22 cellular contexts compared by ENCODE assay signal in the genomic region with DNA sequence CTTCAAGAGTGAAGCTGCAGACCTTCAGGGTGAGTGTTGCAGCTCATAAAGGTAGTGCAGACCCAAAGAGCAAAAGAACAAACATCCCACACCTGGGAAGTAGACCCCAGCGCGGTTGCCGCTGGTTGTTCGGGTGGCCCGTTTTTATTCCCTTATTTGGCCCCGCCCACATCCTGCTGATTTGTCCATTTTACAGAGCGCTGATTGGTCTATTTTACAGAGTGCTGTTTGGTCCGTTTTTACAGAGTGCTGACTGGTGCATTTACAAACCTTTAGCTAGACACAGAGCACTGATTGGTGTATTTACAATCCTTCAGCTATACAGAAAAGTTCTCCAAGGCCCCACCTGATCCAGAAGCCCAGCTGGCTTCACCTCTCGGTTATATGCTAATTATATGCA. TPM values are rescaled to one million over a fixed set of nuclear protein-coding genes. Genes with fewer than 3 reads are reported as not detected.
DNase-seq lines count a peak whose midpoint lies in the region; ATAC-seq, FAIRE-seq and TF ChIP-seq lines count a peak whose summit lies in the region.
"Had no signal": no experiment of that assay in that cellular context is flagged by ENCODE, and none has a peak within 500 bp of the region (broad histone marks: within the 10 kb centered on the region; RNA-seq: fewer than 3 reads in every experiment).

No MANE protein-coding gene starts in this region.

- H3K27me3 Mint-ChIP-seq in CD8-positive, alpha-beta memory T cell = peaks cover 11 to 32% of the 10 kb centered on the region in 2 donors
- peaks cover 5% of the 10 kb centered on the region for H3K27me3 Mint-ChIP-seq in activated CD8-positive, alpha-beta T cell treated with anti-CD3 and anti-CD28 coated beads, Interleukin-2, amount 10 ng/mL, durations not matched to agents 7 days and 5 days (ENCODE audit: low read depth)
- H3K27me3 Mint-ChIP-seq in nephron (ENCODE audit: low read depth) = no peaks in the 10 kb centered on the region

- H3K9me3 ChIP-seq in A549 (peaks cover 77% of the 10 kb centered on the region), WERI-Rb-1 (ENCODE audit: severe bottlenecking) (no peaks in the 10 kb centered on the region)
- no peaks in the 10 kb centered on the region for H3K9me3 ChIP-seq in CD8-positive, alpha-beta memory T cell (ENCODE audit: low read length)
- H3K9me3 ChIP-seq: SJSA1 had no signal

- peaks cover 4 to 23% (median 14%) of the 10 kb centered on the region in 5 donors for H3K9me3 Mint-ChIP-seq in CD8-positive, alpha-beta memory T cell
- peaks cover 16% of the 10 kb centered on the region for H3K9me3 Mint-ChIP-seq in activated CD8-positive, alpha-beta T cell treated with anti-CD3 and anti-CD28 coated beads, Interleukin-2, amount 10 ng/mL, durations not matched to agents 7 days and 5 days (ENCODE audit: insufficient read depth)
- peaks cover 39% of the 10 kb centered on the region for H3K9me3 Mint-ChIP-seq in nephron

- TF ChIP-seq CTCF in A549 (IDR thresholded peaks at IDR 0.05) (no peak), nephron (IDR thresholded peaks at IDR 0.05; ENCODE audit: unreplicated experiment in 3 of 3) (no peak), WERI-Rb-1 (IDR thresholded peaks at IDR 0.05; ENCODE audit: low read depth, low read length) (no peak)

- no peak overlapping the region; the same call in 2 of the 3 replicates for H3K4me3 ChIP-seq in A549
- no peak overlapping the region for H3K4me3 ChIP-seq in CD8-positive, alpha-beta memory T cell (ENCODE audit: low read length)
- H3K4me3 ChIP-seq in WERI-Rb-1 (ENCODE audit: low read depth, low read length) = no peak overlapping the region

- ATAC-seq in A549 (no peak), HG03571 (IDR thresholded peaks at IDR 0.05; ENCODE audit: unreplicated experiment) (no peak)
- no peak for ATAC-seq in activated CD8-positive, alpha-beta T cell treated with anti-CD3 and anti-CD28 coated beads, Interleukin-2, amount 10 ng/mL, durations not matched to agents 7 days and 5 days
- no peak for ATAC-seq in stimulated activated naive CD8-positive, alpha-beta T cell treated with anti-CD3 and anti-CD28 coated beads, Interleukin-15, Interleukin-2, amounts not matched to agents 100 U/mL and 50 U/mL, for 24 hours
- ATAC-seq: activated CD4-positive, CD25-positive, alpha-beta regulatory T cell treated with anti-CD3 and anti-CD28 coated beads, Interleukin-2, amount 50 U/mL, for 24 hours had no signal

- WGBS in A549 (ENCODE audit: missing lambda C conversion rate) = 77% methylated on average over 9 of the region's 9 CpGs

- peak overlapping the region in 3 of 8 donors; percentile 17 to 99 (median 21) for H3K27ac Mint-ChIP-seq in CD8-positive, alpha-beta memory T cell
- no peak overlapping the region for H3K27ac Mint-ChIP-seq in activated CD8-positive, alpha-beta T cell treated with anti-CD3 and anti-CD28 coated beads, Interleukin-2, amount 10 ng/mL, durations not matched to agents 7 days and 5 days
- H3K27ac Mint-ChIP-seq in nephron = no peak overlapping the region

- no peak for FAIRE-seq in A549 (lab: Jason Lieb, UNC)
- FAIRE-seq: GM12892 had no signal

- CTCF ChIA-PET in A549 (lab: Yijun Ruan, JAX) = interaction anchor here (1.1 to 2.1 kb wide), 6 partner anchors 36 to 466 kb away, joined by 3 to 9 read pairs (median 3); no protein-coding TSS in a partner anchor
- CTCF ChIA-PET in CD8-positive, alpha-beta memory T cell (lab: Charles Lee) = interaction anchor here (1.6 kb wide), 1 partner anchor 37 kb away, joined by 4 read pairs; no protein-coding TSS in a partner anchor
- CTCF ChIA-PET in activated CD8-positive, alpha-beta T cell treated with anti-CD3 and anti-CD28 coated beads, Interleukin-2, amount 10 ng/mL, durations not matched to agents 7 days and 5 days (lab: Charles Lee) = interaction anchor here (1.1 to 2.1 kb wide), 3 partner anchors 13 to 58 kb away, joined by 3 to 8 read pairs (median 8); partner anchors contain the start of gene ZNF181

- no peaks in the 10 kb centered on the region for H3K27me3 ChIP-seq in CD8-positive, alpha-beta memory T cell (ENCODE audit: insufficient read depth, low read length, poor library complexity, severe bottlenecking)
- H3K27me3 ChIP-seq in WERI-Rb-1 (ENCODE audit: insufficient read depth, low read depth, severe bottlenecking) = no peaks in the 10 kb centered on the region
- H3K27me3 ChIP-seq: SJSA1, tibial nerve had no signal

- no peak for TF ChIP-seq EP300 in A549 (IDR thresholded peaks at IDR 0.05)

- peaks cover 21 to 38% (median 31%) of the 10 kb centered on the region in 3 donors for H3K36me3 Mint-ChIP-seq in CD8-positive, alpha-beta memory T cell
- H3K36me3 Mint-ChIP-seq in activated CD8-positive, alpha-beta T cell treated with anti-CD3 and anti-CD28 coated beads, Interleukin-2, amount 10 ng/mL, durations not matched to agents 7 days and 5 days (ENCODE audit: low read depth) = peaks cover 51% of the 10 kb centered on the region
- peaks cover 42% of the 10 kb centered on the region for H3K36me3 Mint-ChIP-seq in nephron (ENCODE audit: low read depth)

- TF ChIP-seq RAD21 in A549 (conservative IDR thresholded peaks at IDR 0.05 in 1 of 2, IDR thresholded peaks at IDR 0.05 in 1 of 2) = no peak

- H3K4me1 ChIP-seq in A549 = no peaks in the 10 kb centered on the region
- H3K4me1 ChIP-seq in CD8-positive, alpha-beta memory T cell (ENCODE audit: insufficient read depth, low read length) = peaks cover 17% of the 10 kb centered on the region

- H3K4me2 ChIP-seq in A549 = no peak overlapping the region

- H3K36me3 ChIP-seq in CD8-positive, alpha-beta memory T cell (ENCODE audit: insufficient read depth, low read length) = peaks cover 11% of the 10 kb centered on the region
- H3K36me3 ChIP-seq in WERI-Rb-1 = peaks cover 22% of the 10 kb centered on the region

- H3K4me3 Mint-ChIP-seq in CD8-positive, alpha-beta memory T cell = peak overlapping the region in 5 of 7 donors; percentile 28 to 100 (median 95)
- peak overlapping the region; percentile 88 for H3K4me3 Mint-ChIP-seq in activated CD8-positive, alpha-beta T cell treated with anti-CD3 and anti-CD28 coated beads, Interleukin-2, amount 10 ng/mL, durations not matched to agents 7 days and 5 days
- H3K4me3 Mint-ChIP-seq in nephron = peak overlapping the region; percentile 40 to 67 (median 44)

- DNase-seq in A549 (ENCODE audit: low read depth in 1 of 2, low spot score in 1 of 2) (no peak), NCI-H1092 treated with DMSO at 0.1 percent for 48 hours (lab: John Stamatoyannopoulos, UW) (no peak), WERI-Rb-1 (no peak)
- DNase-seq in CD8-positive, alpha-beta memory T cell = no peak
- DNase-seq in activated CD8-positive, alpha-beta T cell treated with anti-CD3 and anti-CD28 coated beads, Interleukin-2, amount 10 ng/mL, durations not matched to agents 7 days and 5 days = no peak
- no peak for DNase-seq in stimulated activated naive CD8-positive, alpha-beta T cell treated with anti-CD3 and anti-CD28 coated beads, Interleukin-15, Interleukin-2, amounts not matched to agents 100 U/mL and 50 U/mL, for 24 hours
- DNase-seq: activated CD8-positive, alpha-beta memory T cell treated with anti-CD3 and anti-CD28 coated beads, Interleukin-2, amount 50 U/mL, for 4 hours; activated gamma-delta T cell; head of caudate nucleus; HFFc6; Kasumi-1; naive thymus-derived CD8-positive, alpha-beta T cell; NCI-H1105; NCI-H526 treated with DMSO at 0.1 percent for 48 hours; OCI-M1 had no signal

- POLR2A ChIA-PET in A549 (lab: Yijun Ruan, JAX) = interaction anchor here (0.9 kb wide), 1 partner anchor 58 kb away, joined by 4 read pairs; the partner anchor contains the start of gene ZNF181
- POLR2A ChIA-PET in CD8-positive, alpha-beta memory T cell (lab: Charles Lee) = no interaction called here
- POLR2A ChIA-PET in activated CD8-positive, alpha-beta T cell treated with anti-CD3 and anti-CD28 coated beads, Interleukin-2, amount 10 ng/mL, durations not matched to agents 7 days and 5 days (lab: Charles Lee) = interaction anchor here (1.4 kb wide), 1 partner anchor 9 kb away, joined by 5 read pairs; no protein-coding TSS in a partner anchor

- TF ChIP-seq POLR2A in A549 (IDR thresholded peaks at IDR 0.05; ENCODE audit: low read length) = no peak

- H3K27ac ChIP-seq in A549 (no peak overlapping the region), WERI-Rb-1 (no peak overlapping the region)
- H3K27ac ChIP-seq in CD8-positive, alpha-beta memory T cell (ENCODE audit: low read depth, low read length) = no peak overlapping the region

- H3K4me1 Mint-ChIP-seq in CD8-positive, alpha-beta memory T cell = peaks cover 28 to 43% (median 42%) of the 10 kb centered on the region in 3 donors
- peaks cover 35% of the 10 kb centered on the region for H3K4me1 Mint-ChIP-seq in activated CD8-positive, alpha-beta T cell treated with anti-CD3 and anti-CD28 coated beads, Interleukin-2, amount 10 ng/mL, durations not matched to agents 7 days and 5 days (ENCODE audit: low read depth)
- H3K4me1 Mint-ChIP-seq in nephron = peaks cover 12% of the 10 kb centered on the region

RNA-seq across cellular contexts. Expression of gene SCGB2B2, which starts 1.0 kb away (rescaled TPM):
- polyA plus RNA-seq in A549 (2011; rRNA removed) = 0.16 and 0.21 TPM in 2 replicates
- polyA plus RNA-seq in A549 (2012; cell fraction: cytosol; rRNA removed) = 0.10 and 0.16 TPM in 2 replicates
- polyA plus RNA-seq in A549 (2012; cell fraction: nucleus; rRNA removed) = 0.20 and 0.24 TPM in 2 replicates
- polyA plus RNA-seq in A549 (2017; fragmentation: RNase III; extraction: RNeasy Plus Mini Kit Qiagen cat#74134 plus additional on column Dnase treatment) = 0.07 to 0.26 TPM (median 0.08 TPM) in 3 replicates
- polyA minus RNA-seq in A549 (2011; rRNA and poly(A)+ RNA removed) = 0.24 and 0.29 TPM in 2 replicates
- total RNA-seq in CD8-positive, alpha-beta memory T cell = under 1 TPM; 0.22 to 0.29 TPM
- not detected for polyA plus RNA-seq in CD8-positive, alpha-beta memory T cell
- under 1 TPM; 0.21 to 0.42 TPM for total RNA-seq in activated CD8-positive, alpha-beta T cell treated with anti-CD3 and anti-CD28 coated beads, Interleukin-2, amount 10 ng/mL, durations not matched to agents 7 days and 5 days
- total RNA-seq: SJSA1 had no signal
- polyA plus RNA-seq: fibroblast of lung; naive thymus-derived CD8-positive, alpha-beta T cell had no signal

RNA-seq across cellular contexts. Expression of gene ZNF302, which starts 1.6 kb away (rescaled TPM):
- polyA plus RNA-seq in A549 (2011; rRNA removed) (54.6 and 56.3 TPM in 2 replicates), A549 (2017; fragmentation: RNase III; extraction: RNeasy Plus Mini Kit Qiagen cat#74134 plus additional on column Dnase treatment) (24.2 to 27.1 TPM (median 26.2 TPM) in 3 replicates)
- 11.1 and 11.7 TPM in 2 replicates for polyA plus RNA-seq in A549 (2012; cell fraction: cytosol; rRNA removed)
- 22.3 and 22.4 TPM in 2 replicates for polyA plus RNA-seq in A549 (2012; cell fraction: nucleus; rRNA removed)
- 19.5 and 20.6 TPM in 2 replicates for polyA minus RNA-seq in A549 (2011; rRNA and poly(A)+ RNA removed)
- total RNA-seq in CD8-positive, alpha-beta memory T cell = 10 to 100 TPM; 13.4 to 14.8 TPM
- 16.0 TPM for polyA plus RNA-seq in CD8-positive, alpha-beta memory T cell
- 10 to 100 TPM; 18.3 to 19.1 TPM for total RNA-seq in activated CD8-positive, alpha-beta T cell treated with anti-CD3 and anti-CD28 coated beads, Interleukin-2, amount 10 ng/mL, durations not matched to agents 7 days and 5 days

RNA-seq across cellular contexts. Expression of gene ZNF181, which starts 58.1 kb away (rescaled TPM):
- polyA plus RNA-seq in A549 (2011; rRNA removed) (19.3 and 24.6 TPM in 2 replicates), A549 (2017; fragmentation: RNase III; extraction: RNeasy Plus Mini Kit Qiagen cat#74134 plus additional on column Dnase treatment) (13.6 to 17.0 TPM (median 14.2 TPM) in 3 replicates)
- 4.6 and 5.1 TPM in 2 replicates for polyA plus RNA-seq in A549 (2012; cell fraction: cytosol; rRNA removed)
- 5.4 and 5.8 TPM in 2 replicates for polyA plus RNA-seq in A549 (2012; cell fraction: nucleus; rRNA removed)
- polyA minus RNA-seq in A549 (2011; rRNA and poly(A)+ RNA removed) = 6.9 and 8.9 TPM in 2 replicates
- total RNA-seq in CD8-positive, alpha-beta memory T cell = 1 to 10 TPM; 4.5 to 6.3 TPM
- 24.7 TPM for polyA plus RNA-seq in CD8-positive, alpha-beta memory T cell
- total RNA-seq in activated CD8-positive, alpha-beta T cell treated with anti-CD3 and anti-CD28 coated beads, Interleukin-2, amount 10 ng/mL, durations not matched to agents 7 days and 5 days = 1 to 10 TPM; 3.8 to 4.1 TPM

Comparison
In these comparisons a context has a peak if more than half of its experiments do, and no peak if none do; other contexts are left out.
1. H3K4me3 Mint-ChIP-seq: peak in every context shown above with its lines; median percentile 95 in CD8-positive, alpha-beta memory T cell; 88 in activated CD8-positive, alpha-beta T cell treated with anti-CD3 and anti-CD28 coated beads, Interleukin-2, amount 10 ng/mL, durations not matched to agents 7 days and 5 days; 44 in nephron.